Comparison of ENCODE assay signal across 24 cellular contexts in the genomic region with DNA sequence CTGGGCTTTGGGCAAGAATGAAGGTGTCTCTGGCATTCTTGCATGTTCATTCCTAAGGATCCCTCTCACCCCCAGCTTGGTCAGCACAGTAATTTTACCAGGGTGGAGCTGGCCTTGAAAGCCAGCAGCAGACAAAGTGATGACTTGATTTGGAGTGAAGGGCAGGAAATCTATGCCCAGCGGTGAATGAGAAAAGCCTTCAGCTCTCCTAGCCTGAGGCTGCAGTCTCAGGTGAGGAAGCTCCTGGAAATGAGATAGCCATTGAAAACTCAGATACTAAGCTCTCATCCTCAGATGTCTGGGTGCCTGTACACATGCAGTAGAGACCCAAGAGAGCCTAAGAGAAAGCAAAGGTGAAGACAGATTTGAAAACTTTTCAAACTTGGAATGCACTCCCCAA.
"Had no signal": no experiment of that assay in that cellular context is flagged by ENCODE, and none has a peak within 500 bp of the region (broad histone marks: within the 10 kb centered on the region; RNA-seq: fewer than 3 reads in every experiment).

No MANE protein-coding gene starts in this region.

- H3K36me3 Mint-ChIP-seq: mesothelial cell of epicardium, naive B cell had no signal

- FAIRE-seq: colon, endothelial cell of umbilical vein, islet of Langerhans, kidney had no signal

- H3K27ac Mint-ChIP-seq: mesothelial cell of epicardium, naive B cell had no signal

- H3K9me3 ChIP-seq: esophagus squamous epithelium, gastroesophageal sphincter, heart left ventricle, left lung, lower lobe of right lung, mucosa of descending colon had no signal

- H3K36me3 ChIP-seq: esophagus squamous epithelium, gastroesophageal sphincter, heart left ventricle, left lung, lower lobe of right lung had no signal

- H3K4me3 ChIP-seq: coronary artery, dorsolateral prefrontal cortex, esophagus squamous epithelium, gastroesophageal sphincter, heart left ventricle, left lung, lower lobe of right lung, mucosa of descending colon had no signal

- ATAC-seq: gastroesophageal sphincter, heart left ventricle, left colon, left lung, left ventricle myocardium superior, lower lobe of right lung, mucosa of descending colon had no signal

- DNase-seq: dermis blood vessel endothelial cell; dorsolateral prefrontal cortex; effector CD4-positive, alpha-beta T cell; effector memory CD4-positive, alpha-beta T cell; esophagus squamous epithelium; foreskin fibroblast; foreskin melanocyte; heart left ventricle; hippocampal formation; kidney; kidney glomerular epithelial cell; left colon; left lung; left ventricle myocardium superior; lower lobe of right lung; mesenchymal stem cell; mucosa of descending colon; naive B cell had no signal

- H3K27ac ChIP-seq: coronary artery, dorsolateral prefrontal cortex, esophagus squamous epithelium, gastroesophageal sphincter, heart left ventricle, left lung, lower lobe of right lung had no signal

- H3K4me3 Mint-ChIP-seq: mesothelial cell of epicardium, naive B cell had no signal

- H3K4me1 ChIP-seq: esophagus squamous epithelium, gastroesophageal sphincter, heart left ventricle, left lung, lower lobe of right lung had no signal

- H3K4me1 Mint-ChIP-seq: mesothelial cell of epicardium, naive B cell had no signal

- H3K27me3 ChIP-seq: dorsolateral prefrontal cortex had no signal
